ENCODE assay signal across 25 cellular contexts in the genomic region with DNA sequence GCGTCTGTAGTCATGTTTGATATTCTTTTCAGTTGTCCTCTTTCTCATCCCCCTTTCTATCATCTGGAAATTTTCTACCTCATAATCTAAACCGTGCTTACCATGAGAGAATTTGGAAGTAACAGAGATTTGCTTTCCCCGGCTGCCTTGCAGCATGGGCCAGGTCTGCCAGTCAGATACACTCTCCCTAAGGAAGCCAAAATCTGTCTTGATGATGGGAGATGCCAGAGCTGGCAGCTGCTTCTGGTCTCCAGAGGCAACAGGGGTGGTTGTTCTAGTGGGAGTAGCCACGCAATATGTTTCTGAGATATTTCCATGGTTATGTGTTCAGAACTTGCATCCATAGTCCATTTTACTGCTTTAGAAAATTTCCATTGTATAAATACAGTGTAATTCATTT.
"Had no signal": no experiment of that assay in that cellular context is flagged by ENCODE, and none has a peak within 500 bp of the region (broad histone marks: within the 10 kb centered on the region; RNA-seq: fewer than 3 reads in every experiment).

No MANE protein-coding gene starts in this region.

- DNase-seq: immature natural killer cell; islet precursor cell; left ventricle myocardium inferior; mesendoderm; mucosa of descending colon; naive thymus-derived CD4-positive, alpha-beta T cell; pancreas; retina; right cardiac atrium; stimulated activated CD4-positive, alpha-beta T cell treated with anti-CD3 and anti-CD28 coated beads, Interleukin-12 subunit alpha, Interleukin-12 subunit beta, amount 100 ng/mL, for 4 hours; stimulated activated CD4-positive, alpha-beta T cell treated with anti-CD3 and anti-CD28 coated beads, Interleukin-15, amount 100 ng/mL, for 24 hours; stimulated activated CD4-positive, alpha-beta T cell treated with anti-CD3 and anti-CD28 coated beads, Interleukin-2, amount 100 ng/mL, for 24 hours; stimulated activated CD4-positive, alpha-beta T cell treated with anti-CD3 and anti-CD28 coated beads, Interleukin-4, amount 100 ng/mL, for 24 hours; stimulated activated naive CD4-positive, alpha-beta T cell; uterus had no signal

- H3K36me3 Mint-ChIP-seq: immature natural killer cell; mesothelial cell of epicardium; naive thymus-derived CD4-positive, alpha-beta T cell; natural killer cell treated with Interleukin-12 subunit alpha and Interleukin-12 subunit beta and Interleukin-15 and Interleukin-18, amount 100 ng/mL, for 72 hours; stimulated activated effector memory CD8-positive, alpha-beta T cell treated with anti-CD3 and anti-CD28 coated beads, Interleukin-12 subunit alpha, Interleukin-12 subunit beta, amount 100 ng/mL, for 72 hours; type B pancreatic cell had no signal

- H3K9me3 Mint-ChIP-seq: immature natural killer cell; natural killer cell treated with Interleukin-12 subunit alpha and Interleukin-12 subunit beta and Interleukin-15 and Interleukin-18, amount 100 ng/mL, for 72 hours; stimulated activated effector memory CD8-positive, alpha-beta T cell treated with anti-CD3 and anti-CD28 coated beads, Interleukin-12 subunit alpha, Interleukin-12 subunit beta, amount 100 ng/mL, for 72 hours; stimulated activated naive CD8-positive, alpha-beta T cell treated with anti-CD3 and anti-CD28 coated beads, Interleukin-15, Interleukin-2, amounts not matched to agents 100 ng/mL and 50 ng/mL, for 24 hours; type B pancreatic cell had no signal

- H3K4me1 ChIP-seq: left ventricle myocardium inferior, pancreas, prostate gland, tibial nerve, uterus had no signal

- H3K4me3 Mint-ChIP-seq: immature natural killer cell; mesothelial cell of epicardium; naive thymus-derived CD4-positive, alpha-beta T cell; natural killer cell treated with Interleukin-12 subunit alpha and Interleukin-12 subunit beta and Interleukin-15 and Interleukin-18, amount 100 ng/mL, for 72 hours; stimulated activated effector memory CD8-positive, alpha-beta T cell treated with anti-CD3 and anti-CD28 coated beads, Interleukin-12 subunit alpha, Interleukin-12 subunit beta, amount 100 ng/mL, for 72 hours; stimulated activated naive CD8-positive, alpha-beta T cell treated with anti-CD3 and anti-CD28 coated beads, Interleukin-15, Interleukin-2, amounts not matched to agents 100 ng/mL and 50 ng/mL, for 24 hours; type B pancreatic cell had no signal

- H3K4me3 ChIP-seq: left ventricle myocardium inferior, lung, mucosa of descending colon, pancreas, prostate gland, skin epidermis, tibial nerve, uterus had no signal

- H3K36me3 ChIP-seq: left ventricle myocardium inferior, pancreas, prostate gland, tibial nerve, uterus had no signal

- H3K4me1 Mint-ChIP-seq: immature natural killer cell; mesothelial cell of epicardium; stimulated activated effector memory CD8-positive, alpha-beta T cell treated with anti-CD3 and anti-CD28 coated beads, Interleukin-12 subunit alpha, Interleukin-12 subunit beta, amount 100 ng/mL, for 72 hours had no signal

- H3K27ac Mint-ChIP-seq: immature natural killer cell; mesothelial cell of epicardium; naive thymus-derived CD4-positive, alpha-beta T cell; natural killer cell treated with Interleukin-12 subunit alpha and Interleukin-12 subunit beta and Interleukin-15 and Interleukin-18, amount 100 ng/mL, for 72 hours; stimulated activated effector memory CD8-positive, alpha-beta T cell treated with anti-CD3 and anti-CD28 coated beads, Interleukin-12 subunit alpha, Interleukin-12 subunit beta, amount 100 ng/mL, for 72 hours; stimulated activated naive CD8-positive, alpha-beta T cell treated with anti-CD3 and anti-CD28 coated beads, Interleukin-15, Interleukin-2, amounts not matched to agents 100 ng/mL and 50 ng/mL, for 24 hours; type B pancreatic cell had no signal

- ATAC-seq: mucosa of descending colon; naive thymus-derived CD4-positive, alpha-beta T cell; natural killer cell treated with Interleukin-12 subunit alpha and Interleukin-12 subunit beta and Interleukin-15 and Interleukin-18, amount 100 ng/mL, for 72 hours; pancreas; right cardiac atrium; sciatic nerve; stimulated activated effector memory CD8-positive, alpha-beta T cell treated with anti-CD3 and anti-CD28 coated beads, Interleukin-12 subunit alpha, Interleukin-12 subunit beta, amount 100 ng/mL, for 72 hours had no signal

- H3K27me3 ChIP-seq: pancreas, tibial nerve, uterus had no signal

- H3K27ac ChIP-seq: left ventricle myocardium inferior, pancreas, prostate gland, skin epidermis, tibial nerve, uterus had no signal

- H3K9me3 ChIP-seq: mucosa of descending colon, pancreas, prostate gland, uterus had no signal
